Comparison of ENCODE assay signal across 19 cellular contexts in genomic region chr16:58866935-58867334, GRCh38.
DNase-seq lines count a peak whose midpoint lies in the region; ATAC-seq and TF ChIP-seq lines count a peak whose summit lies in the region.
"Had no signal": no experiment of that assay in that cellular context is flagged by ENCODE, and none has a peak within 500 bp of the region (broad histone marks: within the 10 kb centered on the region; RNA-seq: fewer than 3 reads in every experiment).

No MANE protein-coding gene starts in this region.

- no peak overlapping the region for H4K8ac ChIP-seq in mesendoderm (ENCODE audit: low read depth, low read length)

- H3K4ac ChIP-seq in mesendoderm (ENCODE audit: low read depth, low read length): no peak overlapping the region

- H3K23ac ChIP-seq in mesendoderm (ENCODE audit: low read length): no peak overlapping the region

- CTCF ChIA-PET in AG04450 (lab: Charles Lee): no interaction called here
- CTCF ChIA-PET in GM10248 (lab: Yijun Ruan, JAX): no interaction called here

- H2AK5ac ChIP-seq in mesendoderm (ENCODE audit: low read length): no peak overlapping the region

- H3K27me3 ChIP-seq in AG04450 (ENCODE audit: control insufficient read depth, insufficient read depth, low read length) (no peaks in the 10 kb centered on the region), HUES64 (ENCODE audit: insufficient read depth, low read length) (no peaks in the 10 kb centered on the region), endodermal cell (ENCODE audit: control insufficient read depth, insufficient read depth, low read length, poor library complexity, severe bottlenecking) (no peaks in the 10 kb centered on the region), mesendoderm (ENCODE audit: insufficient read depth, low read length, poor library complexity) (no peaks in the 10 kb centered on the region), uterus (no peaks in the 10 kb centered on the region)
- H3K27me3 ChIP-seq: BLaER1 had no signal

- no peaks in the 10 kb centered on the region for H3K36me3 Mint-ChIP-seq in endodermal cell (ENCODE audit: low read depth)
- H3K36me3 Mint-ChIP-seq: CD4-positive, CD25-positive, alpha-beta regulatory T cell; CD8-positive, alpha-beta T cell had no signal

- no peak for ATAC-seq in Right ventricle myocardium superior (ENCODE audit: poor library complexity)
- ATAC-seq: CD8-positive, alpha-beta T cell; GM12878; GM23338 had no signal

- POLR2A ChIA-PET in AG04450 (lab: Yijun Ruan, JAX): no interaction called here
- POLR2A ChIA-PET in GM10248 (lab: Yijun Ruan, JAX): no interaction called here

- WGBS in HUES64: 72% methylated on average over 3 of the region's 3 CpGs
- 72 to 79% methylated on average over 3 of the region's 3 CpGs for WGBS in endodermal cell (ENCODE audit: insufficient coverage in 1 of 2, insufficient read length in 1 of 2), 2 experiments
- no CpG with 5 or more reads among the region's 3 CpGs for WGBS in mesendoderm (ENCODE audit: extremely low coverage, insufficient coverage, low lambda C conversion rate)

- no peak overlapping the region for H3K4me2 ChIP-seq in mesendoderm (ENCODE audit: low read length)
- H3K4me2 ChIP-seq: BLaER1, GM23338 had no signal

- H3K9me3 ChIP-seq in AG04450 (ENCODE audit: control insufficient read depth, insufficient read depth, low read length): no peaks in the 10 kb centered on the region
- no peaks in the 10 kb centered on the region for H3K9me3 ChIP-seq in HUES64 (ENCODE audit: insufficient read depth, low read depth, low read length)
- no peaks in the 10 kb centered on the region for H3K9me3 ChIP-seq in endodermal cell (ENCODE audit: control insufficient read depth, low read length)
- no peaks in the 10 kb centered on the region for H3K9me3 ChIP-seq in uterus
- H3K9me3 ChIP-seq: BLaER1, Caco-2 had no signal

- H3K18ac ChIP-seq in mesendoderm (ENCODE audit: low read length): no peak overlapping the region

- H2BK15ac ChIP-seq in mesendoderm (replicated peaks; ENCODE audit: low read depth): no peak overlapping the region

- no peak overlapping the region for H3K4me3 ChIP-seq in AG04450 (ENCODE audit: low read depth, low read length)
- H3K4me3 ChIP-seq in HUES64 (ENCODE audit: low read length): no peak overlapping the region
- H3K4me3 ChIP-seq in endodermal cell (ENCODE audit: low read length): no peak overlapping the region
- H3K4me3 ChIP-seq in mesendoderm (ENCODE audit: low read length): no peak overlapping the region
- H3K4me3 ChIP-seq in uterus: no peak overlapping the region
- H3K4me3 ChIP-seq: BLaER1, GM12878, GM23338 had no signal

- no peak overlapping the region for H3K56ac ChIP-seq in mesendoderm (ENCODE audit: low read length)

- no peak for TF ChIP-seq CTCF in AG04450 (IDR thresholded peaks at IDR 0.05; ENCODE audit: low read depth, low read length)
- no peak for TF ChIP-seq CTCF in endodermal cell (conservative IDR thresholded peaks at IDR 0.05)
- no peak for TF ChIP-seq CTCF in GM10248 (IDR thresholded peaks at IDR 0.05; ENCODE audit: control extremely low read depth, extremely low read depth, low read depth, missing control alignments)
- TF ChIP-seq CTCF in uterus (IDR thresholded peaks at IDR 0.05): no peak

- no peak overlapping the region for H3K4me3 Mint-ChIP-seq in endodermal cell
- H3K4me3 Mint-ChIP-seq: B cell; CD4-positive, CD25-positive, alpha-beta regulatory T cell; CD8-positive, alpha-beta T cell; GM23338 had no signal

- H3K27ac Mint-ChIP-seq in endodermal cell: peak overlapping the region; percentile 11
- H3K27ac Mint-ChIP-seq: B cell; CD8-positive, alpha-beta T cell; GM23338 had no signal

- intact Hi-C loops in Right ventricle myocardium superior (cut with DNase I): no loop called here
- intact Hi-C loops in uterus (cut with DNase I; ENCODE audit: low total_unique reads): no loop called here

- no peak overlapping the region for H4K5ac ChIP-seq in mesendoderm (ENCODE audit: low read length)

- H2BK120ac ChIP-seq in mesendoderm (ENCODE audit: low read depth, low read length): no peak overlapping the region

- H3K4me1 Mint-ChIP-seq in endodermal cell: peaks cover 36% of the 10 kb centered on the region
- H3K4me1 Mint-ChIP-seq: B cell; CD4-positive, CD25-positive, alpha-beta regulatory T cell had no signal

- no peaks in the 10 kb centered on the region for H3K27me3 Mint-ChIP-seq in endodermal cell (ENCODE audit: insufficient read depth)
- H3K27me3 Mint-ChIP-seq: CD4-positive, CD25-positive, alpha-beta regulatory T cell had no signal

- no peak overlapping the region for H2BK5ac ChIP-seq in mesendoderm (ENCODE audit: low read length)

- DNase-seq in AG04450 (ENCODE audit: low read depth, low spot score) (no peak), endodermal cell (peak; percentile 68), mesendoderm (peak; percentile 42), GM10248 (ENCODE audit: extremely low spot score) (no peak), Right ventricle myocardium superior (no peak), uterus (no peak)
- DNase-seq: 8988T; Caco-2; CD4-positive, CD25-positive, alpha-beta regulatory T cell; CD8-positive, alpha-beta T cell; DMS153; DND-41; HCEC 1CT had no signal

- H3K9ac ChIP-seq in HUES64 (ENCODE audit: low read depth, low read length) (no peak overlapping the region), endodermal cell (ENCODE audit: extremely low read depth, low read length, poor library complexity, severe bottlenecking) (no peak overlapping the region), mesendoderm (ENCODE audit: low read length) (no peak overlapping the region)
- H3K9ac ChIP-seq: BLaER1 had no signal

- no peaks in the 10 kb centered on the region for H3K79me1 ChIP-seq in mesendoderm (ENCODE audit: low read length)

- H3K27ac ChIP-seq in AG04450 (ENCODE audit: low read depth, low read length): peak overlapping the region; percentile 31
- peak overlapping the region; percentile 38; the same call in 1 of the 2 replicates for H3K27ac ChIP-seq in HUES64 (ENCODE audit: low read depth, low read length)
- no peak overlapping the region for H3K27ac ChIP-seq in endodermal cell (ENCODE audit: low read depth, low read length)
- no peak overlapping the region for H3K27ac ChIP-seq in mesendoderm (ENCODE audit: low read depth, low read length)
- H3K27ac ChIP-seq in uterus: no peak overlapping the region
- H3K27ac ChIP-seq: BLaER1, C4-2B had no signal

- H3K4me1 ChIP-seq in HUES64 (ENCODE audit: insufficient read depth, low read length) (peaks cover 23% of the 10 kb centered on the region), endodermal cell (ENCODE audit: control insufficient read depth, insufficient read depth, low read length) (no peaks in the 10 kb centered on the region), mesendoderm (ENCODE audit: control insufficient read depth, low read depth, low read length) (peaks cover 8% of the 10 kb centered on the region), uterus (no peaks in the 10 kb centered on the region)
- H3K4me1 ChIP-seq: BLaER1, Caco-2 had no signal

- H3K79me2 ChIP-seq in mesendoderm (ENCODE audit: control insufficient read depth, insufficient read depth, low read length): no peaks in the 10 kb centered on the region

- H3K36me3 ChIP-seq in HUES64 (ENCODE audit: insufficient read depth, low read length) (no peaks in the 10 kb centered on the region), endodermal cell (ENCODE audit: control insufficient read depth, insufficient read depth, low read length) (no peaks in the 10 kb centered on the region), mesendoderm (ENCODE audit: control insufficient read depth, insufficient read depth, low read length) (no peaks in the 10 kb centered on the region), uterus (no peaks in the 10 kb centered on the region)
- H3K36me3 ChIP-seq: BLaER1 had no signal

- no peak for TF ChIP-seq POLR2A in uterus (IDR thresholded peaks at IDR 0.05)

- H3K9me3 Mint-ChIP-seq in endodermal cell: no peaks in the 10 kb centered on the region
- H3K9me3 Mint-ChIP-seq: GM23338 had no signal

Comparison
In these comparisons a context has a peak if more than half of its experiments do, and no peak if none do; other contexts are left out.
1. DNase-seq: peak in endodermal cell (single experiment) and mesendoderm (single experiment); none in AG04450 (single experiment), GM10248 (single experiment), Right ventricle myocardium superior (single experiment) and uterus (0 of 2).
2. H3K27ac ChIP-seq: peak in AG04450 (single experiment) and HUES64 (single experiment); none in endodermal cell (single experiment), mesendoderm (single experiment) and uterus (0 of 2).